22 cellular contexts compared by ENCODE assay signal in genomic region chr12:111823891-111824290, GRCh38. TPM values are rescaled to one million over a fixed set of nuclear protein-coding genes. Genes with fewer than 3 reads are reported as not detected.
DNase-seq lines count a peak whose midpoint lies in the region; ATAC-seq and TF ChIP-seq lines count a peak whose summit lies in the region.
"Had no signal": no experiment of that assay in that cellular context is flagged by ENCODE, and none has a peak within 500 bp of the region (broad histone marks: within the 10 kb centered on the region; RNA-seq: fewer than 3 reads in every experiment).

No MANE protein-coding gene starts in this region.

- H3K27ac Mint-ChIP-seq in nephron, result peak overlapping the region; percentile 62 to 82 (median 70)
- H3K27ac Mint-ChIP-seq: CD4-positive, alpha-beta memory T cell; IgD-negative memory B cell had no signal

- H3K36me3 Mint-ChIP-seq in nephron (ENCODE audit: low read depth), result no peaks in the 10 kb centered on the region
- H3K36me3 Mint-ChIP-seq: CD4-positive, alpha-beta memory T cell had no signal

- H3K4me3 Mint-ChIP-seq in nephron, result no peak overlapping the region
- H3K4me3 Mint-ChIP-seq: CD4-positive, alpha-beta memory T cell; IgD-negative memory B cell had no signal

- no peak for TF ChIP-seq POLR2A in transverse colon (IDR thresholded peaks at IDR 0.05)
- TF ChIP-seq POLR2A in breast epithelium (IDR thresholded peaks at IDR 0.05), result no peak

- no peak for ATAC-seq in Right ventricle myocardium inferior
- ATAC-seq: GM12878 had no signal

- DNase-seq in left ventricle myocardium inferior (no peak), Right ventricle myocardium inferior (ENCODE audit: missing footprints) (no peak), adipocyte (ENCODE audit: low read depth) (peak; percentile 10), transverse colon (peak; percentile 21), SK-N-DZ (ENCODE audit: low spot score) (no peak), breast epithelium (ENCODE audit: low spot score in 2 of 2) (no peak), GM19240 (ENCODE audit: insufficient read length, low spot score) (no peak)
- DNase-seq: BE2C; EL; HCEC 1CT; NCI-H1105 treated with DMSO at 0.1 percent for 48 hours; NCI-H1694; NCI-H2081 treated with DMSO at 0.1 percent for 48 hours; NCI-H510A; NCI-H748 treated with DMSO at 0.1 percent for 48 hours; NK-92 treated with Interleukin-12 subunit alpha and Interleukin-12 subunit beta, amount 100 ng/mL, for 24 hours had no signal

- H3K27me3 Mint-ChIP-seq in nephron (ENCODE audit: low read depth), result no peaks in the 10 kb centered on the region

- H3K27me3 ChIP-seq in left ventricle myocardium inferior (ENCODE audit: low read depth) (no peaks in the 10 kb centered on the region), adipocyte (replicated peaks; ENCODE audit: control insufficient read depth, insufficient read depth, low read length) (peaks cover 16% of the 10 kb centered on the region), transverse colon (no peaks in the 10 kb centered on the region), breast epithelium (no peaks in the 10 kb centered on the region)
- H3K27me3 ChIP-seq: BE2C had no signal

- intact Hi-C loops in left ventricle myocardium inferior (cut with micrococcal nuclease) (no loop called here), Right ventricle myocardium inferior (cut with DNase I) (no loop called here), transverse colon (cut with DNase I; ENCODE audit: low total_unique reads) (no loop called here), breast epithelium (cut with DNase I; ENCODE audit: low total_unique reads) (no loop called here)

- in situ Hi-C loops in transverse colon (cut with MboI; ENCODE audit: low pct_ligation_motif_present in 1 of 4, low pct_unique_long_range_greater_than_20kb in 1 of 4, low sequenced_read_pairs in 3 of 4), result no loop called here

- TF ChIP-seq EP300 in transverse colon (IDR thresholded peaks at IDR 0.05; ENCODE audit: low read depth), result no peak

- H3K4me3 ChIP-seq in left ventricle myocardium inferior (no peak overlapping the region), adipocyte (ENCODE audit: low read length) (no peak overlapping the region), transverse colon (no peak overlapping the region), breast epithelium (no peak overlapping the region)
- H3K4me3 ChIP-seq: GM12878, GM23248 had no signal

- TF ChIP-seq CTCF in left ventricle myocardium inferior (IDR thresholded peaks at IDR 0.05; ENCODE audit: borderline replicate concordance) (no peak), nephron (IDR thresholded peaks at IDR 0.05; ENCODE audit: unreplicated experiment in 3 of 3) (no peak), transverse colon (IDR thresholded peaks at IDR 0.05) (no peak), breast epithelium (IDR thresholded peaks at IDR 0.05) (no peak)

- WGBS in transverse colon (ENCODE audit: low coverage in 1 of 2), 2 donors, result 29 to 67% methylated on average over 1 to 3 of the region's 3 CpGs

- H3K4me1 Mint-ChIP-seq in nephron, result peaks cover 12% of the 10 kb centered on the region
- H3K4me1 Mint-ChIP-seq: IgD-negative memory B cell had no signal

- H3K27ac ChIP-seq in left ventricle myocardium inferior (replicated peaks) (peak overlapping the region; percentile 52), transverse colon (peak overlapping the region; percentile 32 to 56 (median 41)), breast epithelium (no peak overlapping the region)
- H3K27ac ChIP-seq: GM23248 had no signal

- H3K9ac ChIP-seq in adipocyte (ENCODE audit: low read length), result no peak overlapping the region
- H3K9ac ChIP-seq: GM23248 had no signal

- H3K9me3 Mint-ChIP-seq in nephron, result no peaks in the 10 kb centered on the region
- H3K9me3 Mint-ChIP-seq: IgD-negative memory B cell had no signal

- no peaks in the 10 kb centered on the region for H3K36me3 ChIP-seq in left ventricle myocardium inferior
- H3K36me3 ChIP-seq in adipocyte (ENCODE audit: control insufficient read depth, insufficient read depth, low read length, severe bottlenecking), result no peaks in the 10 kb centered on the region
- no peaks in the 10 kb centered on the region for H3K36me3 ChIP-seq in transverse colon
- no peaks in the 10 kb centered on the region for H3K36me3 ChIP-seq in breast epithelium
- H3K36me3 ChIP-seq: BE2C had no signal

- H3K4me1 ChIP-seq in left ventricle myocardium inferior (peaks cover 18% of the 10 kb centered on the region), adipocyte (ENCODE audit: control insufficient read depth, insufficient read depth, low read length) (peaks cover 18% of the 10 kb centered on the region), transverse colon (peaks cover 5 to 37% (median 25%) of the 10 kb centered on the region in 4 donors), breast epithelium (no peaks in the 10 kb centered on the region)

- H3K9me3 ChIP-seq in left ventricle myocardium inferior (replicated peaks), result no peaks in the 10 kb centered on the region
- no peaks in the 10 kb centered on the region for H3K9me3 ChIP-seq in adipocyte (ENCODE audit: control insufficient read depth, low read length)
- no peaks in the 10 kb centered on the region for H3K9me3 ChIP-seq in transverse colon
- no peaks in the 10 kb centered on the region for H3K9me3 ChIP-seq in breast epithelium
- H3K9me3 ChIP-seq: BE2C had no signal

RNA-seq across cellular contexts. Expression of gene MAPKAPK5, which starts 18.1 kb away (rescaled TPM):
- total RNA-seq in left ventricle myocardium inferior (26.2 TPM), Right ventricle myocardium inferior (26.2 TPM), transverse colon (100 to 1,000 TPM in 2 of 4 donors, 10 to 100 TPM in 2; 73.5 to 768 (median 90.1) TPM), breast epithelium (10 to 100 TPM; 38.2 to 59.7 (median 40.0) TPM)
- polyA plus RNA-seq in SK-N-DZ (2014; cell fraction: cytosol; rRNA removed), result 81.5 and 123 TPM in 2 replicates
- 120 and 128 TPM in 2 replicates for polyA plus RNA-seq in SK-N-DZ (2014; cell fraction: nucleus; rRNA removed)

RNA-seq across cellular contexts. Expression of gene ALDH2, which starts 57.2 kb away (rescaled TPM):
- total RNA-seq in left ventricle myocardium inferior, result 381 TPM
- total RNA-seq in Right ventricle myocardium inferior, result 382 TPM
- 100 to 1,000 TPM; 102 to 239 (median 162) TPM for total RNA-seq in transverse colon
- polyA plus RNA-seq in SK-N-DZ (2014; cell fraction: cytosol; rRNA removed), result 87.1 and 96.7 TPM in 2 replicates
- polyA plus RNA-seq in SK-N-DZ (2014; cell fraction: nucleus; rRNA removed), result 26.2 and 64.6 TPM in 2 replicates
- 100 to 1,000 TPM in 1 of 3 donors, 10 to 100 TPM in 2; 56.4 to 433 (median 63.4) TPM for total RNA-seq in breast epithelium
- total RNA-seq: A172 had no signal

Comparison
In these comparisons a context has a peak if more than half of its experiments do, and no peak if none do; other contexts are left out.
1. DNase-seq: peak in adipocyte (single experiment) and transverse colon (single experiment); none in left ventricle myocardium inferior (single experiment), Right ventricle myocardium inferior (single experiment), SK-N-DZ (single experiment), breast epithelium (0 of 2) and GM19240 (single experiment).
2. H3K27ac ChIP-seq: peak in left ventricle myocardium inferior (single experiment) and transverse colon (4 of 4); none in breast epithelium (0 of 2).